In the genomic region with DNA sequence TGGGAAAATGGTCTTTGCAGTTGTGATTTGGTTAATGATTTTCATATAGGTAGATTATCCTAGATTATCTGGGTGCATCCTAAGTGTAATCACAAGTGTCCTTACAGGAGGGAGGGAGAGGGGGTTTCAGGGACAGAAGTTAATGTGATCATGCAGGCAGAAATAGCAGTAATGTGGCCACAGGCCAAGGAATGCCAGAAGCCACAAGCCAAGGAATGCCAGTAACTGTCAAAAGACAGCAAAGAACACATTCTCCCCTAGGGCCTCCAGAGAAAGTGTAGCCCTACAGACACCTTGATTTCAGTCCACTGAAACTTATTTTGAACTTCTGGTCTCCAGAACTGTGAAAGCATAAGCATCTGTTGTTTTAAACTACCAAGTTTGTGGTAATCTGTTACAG, we compare ENCODE assay signal across 23 cellular contexts.
DNase-seq lines count a peak whose midpoint lies in the region; FAIRE-seq and TF ChIP-seq lines count a peak whose summit lies in the region.
"Had no signal": no experiment of that assay in that cellular context is flagged by ENCODE, and none has a peak within 500 bp of the region (broad histone marks: within the 10 kb centered on the region; RNA-seq: fewer than 3 reads in every experiment).

No MANE protein-coding gene starts in this region.

- no peaks in the 10 kb centered on the region for H3K36me3 ChIP-seq in tibial nerve
- H3K36me3 ChIP-seq: BLaER1 had no signal

- intact Hi-C loops in posterior cingulate gyrus (cut with DNase I), result no loop called here

- no peaks in the 10 kb centered on the region for H3K4me1 ChIP-seq in tibial nerve
- H3K4me1 ChIP-seq: BLaER1 had no signal

- H3K4me3 ChIP-seq in tibial nerve, result no peak overlapping the region
- H3K4me3 ChIP-seq: BLaER1 had no signal

- no peak overlapping the region for H3K27ac ChIP-seq in tibial nerve
- H3K27ac ChIP-seq: BLaER1 had no signal

- TF ChIP-seq POLR2A in tibial nerve (IDR thresholded peaks at IDR 0.05) (no peak), GM12891 (IDR thresholded peaks at IDR 0.05; ENCODE audit: low read depth, low read length) (no peak)

- no peak for FAIRE-seq in GM12891 (lab: Jason Lieb, UNC)
- FAIRE-seq: GM12892, GM18507, H54, HepG2, RCC 7860 had no signal

- no peaks in the 10 kb centered on the region for H3K27me3 ChIP-seq in tibial nerve
- H3K27me3 ChIP-seq: BLaER1 had no signal

- no peak for TF ChIP-seq EP300 in tibial nerve (IDR thresholded peaks at IDR 0.05)

- TF ChIP-seq CTCF in tibial nerve (IDR thresholded peaks at IDR 0.05), result no peak

- DNase-seq in H4 (ENCODE audit: low spot score) (peak; percentile 32), amniotic epithelial cell (ENCODE audit: low read depth) (peak; percentile 64), fibroblast of peridontal ligament (ENCODE audit: extremely low read depth) (peak; percentile 9), renal cortical epithelial cell (ENCODE audit: low read depth) (peak; percentile 2), posterior cingulate gyrus (no peak), tibial nerve (ENCODE audit: low spot score in 2 of 2) (no peak), NCI-H446 treated with DMSO at 0.1 percent for 48 hours (lab: John Stamatoyannopoulos, UW) (no peak), GM12891 (ENCODE audit: insufficient read length, low spot score) (no peak)
- DNase-seq: Calu3; CD4-positive, alpha-beta memory T cell; EL; KG1; NCI-H1436; NCI-H2029 treated with DMSO at 0.1 percent for 48 hours; NCI-H2171; NCI-H510A; NCI-H748 treated with DMSO at 0.1 percent for 48 hours had no signal

- H3K9me3 ChIP-seq in tibial nerve, result no peaks in the 10 kb centered on the region
- H3K9me3 ChIP-seq: BLaER1 had no signal

TF ChIP-seq in GM12891, 5 proteins besides CTCF, POLR2A, EP300 and RAD21:
- TF ChIP-seq TAF1 (IDR thresholded peaks at IDR 0.05; ENCODE audit: low read depth, low read length) (no peak), SPI1 (IDR thresholded peaks at IDR 0.05; ENCODE audit: low read depth, low read length) (no peak), POLR2AphosphoS5 (IDR thresholded peaks at IDR 0.05; ENCODE audit: low read depth, low read length) (no peak), POU2F2 (IDR thresholded peaks at IDR 0.05; ENCODE audit: low read depth, low read length) (no peak), PAX5 (IDR thresholded peaks at IDR 0.05; ENCODE audit: insufficient read depth, low read length, severe bottlenecking) (no peak)

Comparison
In these comparisons a context has a peak if more than half of its experiments do, and no peak if none do; other contexts are left out.
1. DNase-seq: peak in H4 (single experiment), amniotic epithelial cell (single experiment), fibroblast of peridontal ligament (single experiment) and renal cortical epithelial cell (single experiment); none in posterior cingulate gyrus (0 of 10), tibial nerve (0 of 2), NCI-H446 treated with DMSO at 0.1 percent for 48 hours (single experiment) and GM12891 (single experiment).